ENCODE assay signal across 8 cellular contexts in genomic region chr2:46914578-46915230, GRCh38. TPM values are rescaled to one million over a fixed set of nuclear protein-coding genes. Genes with fewer than 3 reads are reported as not detected.
A peak's percentile ranks its signal among the peaks of the same experiment; 100 is the strongest.
DNase-seq lines count a peak whose midpoint lies in the region; ATAC-seq and TF ChIP-seq lines count a peak whose summit lies in the region.

No MANE protein-coding gene starts in this region.

- no peaks in the 10 kb centered on the region for H3K9me3 ChIP-seq in iPS-20b (ENCODE audit: insufficient read depth, low read depth, low read length)
- no peaks in the 10 kb centered on the region for H3K9me3 ChIP-seq in suprapubic skin

- H3K4me3 ChIP-seq in iPS-20b (ENCODE audit: low read length) (peak overlapping the region; percentile 90), suprapubic skin (peak overlapping the region; percentile 95)

- H3K27me3 ChIP-seq in iPS-20b (ENCODE audit: insufficient read depth, low read length) = no peaks in the 10 kb centered on the region
- H3K27me3 ChIP-seq in suprapubic skin = no peaks in the 10 kb centered on the region

- H3K36me3 ChIP-seq in iPS-20b (ENCODE audit: insufficient read depth, low read depth, low read length) (peaks cover 14% of the 10 kb centered on the region), suprapubic skin (peaks cover 13% of the 10 kb centered on the region)

- H3K27ac ChIP-seq in iPS-20b (ENCODE audit: low read length) = no peak overlapping the region
- H3K27ac ChIP-seq in suprapubic skin = peak overlapping the region; percentile 90

- peaks cover 10% of the 10 kb centered on the region; the same call in 1 of the 2 replicates for H3K4me1 ChIP-seq in iPS-20b (ENCODE audit: insufficient read depth, low read length)
- H3K4me1 ChIP-seq in suprapubic skin = peaks cover 32% of the 10 kb centered on the region

- TF ChIP-seq POLR2A in suprapubic skin (IDR thresholded peaks at IDR 0.05) = no peak

- H3K27ac Mint-ChIP-seq in T-helper 1 cell treated with Interleukin-12 subunit alpha and Interleukin-12 subunit beta and Interleukin-4 antibody, amounts not matched to agents 30 μg/mL and 1 μg/mL, for 36 hours = peak overlapping the region; percentile 68
- H3K27ac Mint-ChIP-seq in activated naive CD4-positive, alpha-beta T cell treated with anti-CD3 and anti-CD28 coated beads, Interleukin-2, amount 50 U/mL, for 72 hours = peak overlapping the region; percentile 95 to 98

- TF ChIP-seq CTCF in suprapubic skin (IDR thresholded peaks at IDR 0.05) = no peak

- peaks cover 12% of the 10 kb centered on the region for H3K36me3 Mint-ChIP-seq in T-helper 1 cell treated with Interleukin-12 subunit alpha and Interleukin-12 subunit beta and Interleukin-4 antibody, amounts not matched to agents 30 μg/mL and 1 μg/mL, for 36 hours (ENCODE audit: low read depth)
- H3K36me3 Mint-ChIP-seq in activated naive CD4-positive, alpha-beta T cell treated with anti-CD3 and anti-CD28 coated beads, Interleukin-2, amount 50 U/mL, for 72 hours = peaks cover 26 to 33% of the 10 kb centered on the region in 2 donors

- no peak for TF ChIP-seq EP300 in suprapubic skin (IDR thresholded peaks at IDR 0.05)

- WGBS in suprapubic skin = 30% methylated on average over 11 of the region's 11 CpGs

- peak overlapping the region; percentile 87; the same call in 1 of the 2 replicates for H3K9ac ChIP-seq in iPS-20b (ENCODE audit: low read depth, low read length)

- H3K4me1 Mint-ChIP-seq in T-helper 1 cell treated with Interleukin-12 subunit alpha and Interleukin-12 subunit beta and Interleukin-4 antibody, amounts not matched to agents 30 μg/mL and 1 μg/mL, for 36 hours (ENCODE audit: low read depth) = peaks cover 33% of the 10 kb centered on the region

- no peaks in the 10 kb centered on the region for H3K9me3 Mint-ChIP-seq in T-helper 1 cell treated with Interleukin-12 subunit alpha and Interleukin-12 subunit beta and Interleukin-4 antibody, amounts not matched to agents 30 μg/mL and 1 μg/mL, for 36 hours
- no peaks in the 10 kb centered on the region for H3K9me3 Mint-ChIP-seq in activated naive CD4-positive, alpha-beta T cell treated with anti-CD3 and anti-CD28 coated beads, Interleukin-2, amount 50 U/mL, for 72 hours

- ATAC-seq in activated naive CD4-positive, alpha-beta T cell treated with anti-CD3 and anti-CD28 coated beads, Interleukin-2, amount 50 U/mL, for 72 hours = no peak
- ATAC-seq in GM18868 (IDR thresholded peaks at IDR 0.05; ENCODE audit: unreplicated experiment) (no peak), HG03439 (IDR thresholded peaks at IDR 0.05; ENCODE audit: unreplicated experiment) (no peak)

- peaks cover 4% of the 10 kb centered on the region for H3K27me3 Mint-ChIP-seq in T-helper 1 cell treated with Interleukin-12 subunit alpha and Interleukin-12 subunit beta and Interleukin-4 antibody, amounts not matched to agents 30 μg/mL and 1 μg/mL, for 36 hours (ENCODE audit: low read depth)

- peak overlapping the region; percentile 96 for H3K4me3 Mint-ChIP-seq in T-helper 1 cell treated with Interleukin-12 subunit alpha and Interleukin-12 subunit beta and Interleukin-4 antibody, amounts not matched to agents 30 μg/mL and 1 μg/mL, for 36 hours

- no peak for DNase-seq in T-helper 1 cell
- no peak for DNase-seq in activated naive CD4-positive, alpha-beta T cell treated with anti-CD3 and anti-CD28 coated beads, Interleukin-2, amount 50 U/mL, for 72 hours (ENCODE audit: low spot score in 2 of 2)
- no peak for DNase-seq in suprapubic skin (ENCODE audit: low spot score in 2 of 2)
- DNase-seq in NCI-H187 (lab: John Stamatoyannopoulos, UW) = no peak

RNA-seq across cellular contexts. Expression of gene MCFD2, which starts 0.9 kb away (rescaled TPM):
- 10 to 100 TPM; 25.6 to 50.7 TPM for total RNA-seq in activated naive CD4-positive, alpha-beta T cell treated with anti-CD3 and anti-CD28 coated beads, Interleukin-2, amount 50 U/mL, for 72 hours
- total RNA-seq in suprapubic skin = 10 to 100 TPM; 40.5 to 42.4 (median 41.6) TPM

RNA-seq across cellular contexts. Expression of gene TTC7A, which starts 26.3 kb away (rescaled TPM):
- total RNA-seq in activated naive CD4-positive, alpha-beta T cell treated with anti-CD3 and anti-CD28 coated beads, Interleukin-2, amount 50 U/mL, for 72 hours = 10 to 100 TPM; 32.9 to 66.6 TPM
- 10 to 100 TPM; 44.1 to 65.1 (median 48.3) TPM for total RNA-seq in suprapubic skin
